1 cellular context compared by ENCODE assay signal in genomic region chr17:32510466-32510865, GRCh38.
TF ChIP-seq lines count a peak whose summit lies in the region.

No MANE protein-coding gene starts in this region.

TF ChIP-seq in WTC11, 78 proteins besides CTCF, POLR2A, EP300 and RAD21 (continued from another document):
- TF ChIP-seq PRDM15 (CRISPR knock-in tag; IDR thresholded peaks at IDR 0.05) = no peak
- TF ChIP-seq, protein P1, sequence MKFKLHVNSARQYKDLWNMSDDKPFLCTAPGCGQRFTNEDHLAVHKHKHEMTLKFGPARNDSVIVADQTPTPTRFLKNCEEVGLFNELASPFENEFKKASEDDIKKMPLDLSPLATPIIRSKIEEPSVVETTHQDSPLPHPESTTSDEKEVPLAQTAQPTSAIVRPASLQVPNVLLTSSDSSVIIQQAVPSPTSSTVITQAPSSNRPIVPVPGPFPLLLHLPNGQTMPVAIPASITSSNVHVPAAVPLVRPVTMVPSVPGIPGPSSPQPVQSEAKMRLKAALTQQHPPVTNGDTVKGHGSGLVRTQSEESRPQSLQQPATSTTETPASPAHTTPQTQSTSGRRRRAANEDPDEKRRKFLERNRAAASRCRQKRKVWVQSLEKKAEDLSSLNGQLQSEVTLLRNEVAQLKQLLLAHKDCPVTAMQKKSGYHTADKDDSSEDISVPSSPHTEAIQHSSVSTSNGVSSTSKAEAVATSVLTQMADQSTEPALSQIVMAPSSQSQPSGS (CRISPR knock-in tag; IDR thresholded peaks at IDR 0.05; ENCODE audit: borderline replicate concordance, low read depth) = no peak
- no peak for TF ChIP-seq FOXJ3 (CRISPR knock-in tag; IDR thresholded peaks at IDR 0.05; ENCODE audit: borderline replicate concordance)
- TF ChIP-seq ZNF317 (CRISPR knock-in tag; IDR thresholded peaks at IDR 0.05; ENCODE audit: borderline replicate concordance, low read depth) = no peak
- TF ChIP-seq OVOL2 (CRISPR knock-in tag; IDR thresholded peaks at IDR 0.05; ENCODE audit: borderline replicate concordance) = no peak
- no peak for TF ChIP-seq ZNF138 (CRISPR knock-in tag; conservative IDR thresholded peaks at IDR 0.05)
- no peak for TF ChIP-seq JUN (CRISPR knock-in tag; IDR thresholded peaks at IDR 0.05)
- TF ChIP-seq, protein P2, sequence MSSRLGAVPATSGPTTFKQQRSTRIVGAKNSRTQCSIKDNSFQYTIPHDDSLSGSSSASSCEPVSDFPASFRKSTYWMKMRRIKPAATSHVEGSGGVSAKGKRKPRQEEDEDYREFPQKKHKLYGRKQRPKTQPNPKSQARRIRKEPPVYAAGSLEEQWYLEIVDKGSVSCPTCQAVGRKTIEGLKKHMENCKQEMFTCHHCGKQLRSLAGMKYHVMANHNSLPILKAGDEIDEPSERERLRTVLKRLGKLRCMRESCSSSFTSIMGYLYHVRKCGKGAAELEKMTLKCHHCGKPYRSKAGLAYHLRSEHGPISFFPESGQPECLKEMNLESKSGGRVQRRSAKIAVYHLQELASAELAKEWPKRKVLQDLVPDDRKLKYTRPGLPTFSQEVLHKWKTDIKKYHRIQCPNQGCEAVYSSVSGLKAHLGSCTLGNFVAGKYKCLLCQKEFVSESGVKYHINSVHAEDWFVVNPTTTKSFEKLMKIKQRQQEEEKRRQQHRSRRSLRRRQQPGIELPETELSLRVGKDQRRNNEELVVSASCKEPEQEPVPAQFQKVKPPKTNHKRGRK (CRISPR knock-in tag; IDR thresholded peaks at IDR 0.05; ENCODE audit: borderline replicate concordance) = no peak
